In the genomic region with DNA sequence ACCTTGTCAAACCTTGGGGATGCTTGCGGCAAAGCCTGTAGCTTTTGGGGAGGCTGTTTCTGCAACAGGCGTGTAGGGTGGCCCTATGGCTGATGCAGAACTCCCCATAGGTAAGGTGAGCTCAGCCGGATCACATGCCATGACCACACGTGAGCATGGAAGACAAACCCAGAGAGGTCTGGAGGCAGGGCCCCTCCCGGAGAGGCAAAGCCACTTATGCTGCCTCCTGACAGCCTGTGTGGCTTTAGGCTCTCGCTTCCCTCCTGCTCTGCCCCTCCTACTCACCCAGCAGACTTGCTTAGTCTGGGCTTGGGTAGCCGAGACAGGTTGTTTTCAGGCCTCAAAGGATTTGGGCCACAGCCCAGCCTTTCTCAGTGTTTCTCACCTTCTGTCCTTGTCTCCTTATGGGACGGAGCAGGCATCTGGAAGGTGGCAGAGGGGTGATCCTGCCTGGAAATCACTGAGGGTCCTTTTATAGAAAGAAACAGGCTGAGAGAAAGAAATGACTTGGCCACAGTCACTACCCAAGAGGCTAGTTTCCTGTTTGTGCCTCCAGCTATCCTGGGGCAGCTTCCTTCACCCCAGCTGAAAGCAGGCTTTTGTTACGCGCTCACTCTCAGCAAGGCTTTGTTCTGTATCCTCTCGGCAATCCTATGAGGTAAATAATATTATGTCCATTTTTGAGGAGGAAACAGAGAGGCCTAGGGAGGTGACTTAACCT, we compare ENCODE assay signal across 16 cellular contexts.
DNase-seq lines count a peak whose midpoint lies in the region; ATAC-seq, FAIRE-seq and TF ChIP-seq lines count a peak whose summit lies in the region.
"Had no signal": no experiment of that assay in that cellular context is flagged by ENCODE, and none has a peak within 500 bp of the region (broad histone marks: within the 10 kb centered on the region; RNA-seq: fewer than 3 reads in every experiment).

No MANE protein-coding gene starts in this region.

- no peak for ATAC-seq in activated naive CD8-positive, alpha-beta T cell treated with anti-CD3 and anti-CD28 coated beads, Interleukin-2, amount 50 U/mL, for 24 hours

- H3K27me3 Mint-ChIP-seq in nephron (ENCODE audit: low read depth): no peaks in the 10 kb centered on the region
- peaks cover 8% of the 10 kb centered on the region for H3K27me3 Mint-ChIP-seq in activated naive CD8-positive, alpha-beta T cell treated with anti-CD3 and anti-CD28 coated beads, Interleukin-2, amount 50 U/mL, for 24 hours

- H3K36me3 Mint-ChIP-seq in nephron (ENCODE audit: low read depth): no peaks in the 10 kb centered on the region
- H3K36me3 Mint-ChIP-seq in activated naive CD8-positive, alpha-beta T cell treated with anti-CD3 and anti-CD28 coated beads, Interleukin-2, amount 50 U/mL, for 24 hours (ENCODE audit: low read depth): no peaks in the 10 kb centered on the region

- peaks cover 52% of the 10 kb centered on the region for H3K4me1 Mint-ChIP-seq in nephron
- H3K4me1 Mint-ChIP-seq in activated naive CD8-positive, alpha-beta T cell treated with anti-CD3 and anti-CD28 coated beads, Interleukin-2, amount 50 U/mL, for 24 hours: peaks cover 4% of the 10 kb centered on the region

- peak; percentile 49 for DNase-seq in D721Med (ENCODE audit: insufficient read length, low spot score)
- no peak for DNase-seq in coronary artery (ENCODE audit: low spot score)
- DNase-seq in activated naive CD4-positive, alpha-beta T cell treated with anti-CD3 and anti-CD28 coated beads, Interleukin-2, amount 50 U/mL, for 16 hours: no peak
- no peak for DNase-seq in activated naive CD8-positive, alpha-beta T cell treated with anti-CD3 and anti-CD28 coated beads, Interleukin-2, amount 50 U/mL, for 24 hours
- no peak for DNase-seq in inferior parietal cortex (ENCODE audit: extremely low spot score)
- no peak for DNase-seq in Kasumi-1 (lab: John Stamatoyannopoulos, UW)
- DNase-seq: amniotic stem cell; BE2C; effector memory CD4-positive, alpha-beta T cell; GF-D8; hypothalamus; NCI-H2081 treated with DMSO at 0.1 percent for 48 hours; RPMI8226 had no signal

- H3K27ac Mint-ChIP-seq in nephron: peak overlapping the region in 2 of 3 experiments; percentile 21 to 34
- no peak overlapping the region for H3K27ac Mint-ChIP-seq in activated naive CD8-positive, alpha-beta T cell treated with anti-CD3 and anti-CD28 coated beads, Interleukin-2, amount 50 U/mL, for 24 hours

- peaks cover 64% of the 10 kb centered on the region for H3K4me1 ChIP-seq in KMS-11 (ENCODE audit: low read depth, poor library complexity, severe bottlenecking)

- H3K9me3 Mint-ChIP-seq in nephron: no peaks in the 10 kb centered on the region
- H3K9me3 Mint-ChIP-seq in activated naive CD8-positive, alpha-beta T cell treated with anti-CD3 and anti-CD28 coated beads, Interleukin-2, amount 50 U/mL, for 24 hours: no peaks in the 10 kb centered on the region

- FAIRE-seq in D721Med (lab: Jason Lieb, UNC): no peak

- TF ChIP-seq CTCF in D721Med (IDR thresholded peaks at IDR 0.05; ENCODE audit: insufficient read depth, missing control alignments): no peak
- TF ChIP-seq CTCF in KMS-11 (conservative IDR thresholded peaks at IDR 0.05; ENCODE audit: low read depth, low read length): no peak
- no peak for TF ChIP-seq CTCF in coronary artery (IDR thresholded peaks at IDR 0.05)
- TF ChIP-seq CTCF in nephron (IDR thresholded peaks at IDR 0.05; ENCODE audit: unreplicated experiment in 3 of 3): no peak

- no peaks in the 10 kb centered on the region for H3K27me3 ChIP-seq in KMS-11 (ENCODE audit: insufficient read depth, low read depth)
- H3K27me3 ChIP-seq: BE2C had no signal

- H3K4me2 ChIP-seq in KMS-11: peak overlapping the region; percentile 23; the same call in 1 of the 2 replicates

- H3K27ac ChIP-seq in KMS-11 (peak overlapping the region; percentile 30; the same call in 1 of the 2 replicates), coronary artery (peak overlapping the region; percentile 8 to 92)

- H2AFZ ChIP-seq in KMS-11 (ENCODE audit: low read depth): no peak overlapping the region

- H3K4me3 ChIP-seq in KMS-11 (IDR thresholded peaks at IDR 0.05; ENCODE audit: insufficient read depth, low read depth, low read length): no peak overlapping the region
- H3K4me3 ChIP-seq in coronary artery: no peak overlapping the region
- H3K4me3 ChIP-seq: skin epidermis had no signal

- no peaks in the 10 kb centered on the region for H3K36me3 ChIP-seq in KMS-11 (ENCODE audit: insufficient read depth)
- H3K36me3 ChIP-seq: BE2C had no signal

- no peaks in the 10 kb centered on the region; the same call in 1 of the 2 replicates for H3K79me2 ChIP-seq in KMS-11 (ENCODE audit: insufficient read depth, low read depth)

- H3K4me3 Mint-ChIP-seq in nephron: no peak overlapping the region
- H3K4me3 Mint-ChIP-seq in activated naive CD8-positive, alpha-beta T cell treated with anti-CD3 and anti-CD28 coated beads, Interleukin-2, amount 50 U/mL, for 24 hours: no peak overlapping the region

- no peaks in the 10 kb centered on the region for H4K20me1 ChIP-seq in KMS-11 (ENCODE audit: insufficient read depth)

- no peak overlapping the region for H3K9ac ChIP-seq in KMS-11
